ENCODE assay signal across 16 cellular contexts in the genomic region with DNA sequence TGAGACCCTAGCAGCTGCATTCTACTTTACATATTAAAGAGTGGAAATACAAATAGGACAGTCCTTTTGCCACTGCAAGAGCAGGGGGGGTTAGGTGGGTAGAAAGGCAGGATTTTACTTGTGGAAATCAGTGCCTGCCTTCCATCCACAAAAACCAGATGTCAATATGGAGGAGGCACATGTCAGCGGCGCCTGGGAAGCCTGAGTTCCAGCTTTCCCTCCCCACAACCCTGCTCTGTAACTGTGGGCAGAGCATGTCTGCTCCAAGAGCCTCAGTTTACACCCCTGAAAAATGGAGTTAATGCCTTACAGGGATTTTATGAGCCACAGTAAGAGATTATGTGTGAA. TPM values are rescaled to one million over a fixed set of nuclear protein-coding genes. Genes with fewer than 3 reads are reported as not detected.
DNase-seq lines count a peak whose midpoint lies in the region; ATAC-seq and TF ChIP-seq lines count a peak whose summit lies in the region.
"Had no signal": no experiment of that assay in that cellular context is flagged by ENCODE, and none has a peak within 500 bp of the region (broad histone marks: within the 10 kb centered on the region; RNA-seq: fewer than 3 reads in every experiment).

No MANE protein-coding gene starts in this region.

- intact Hi-C loops in PC-3 (cut with micrococcal nuclease) = no loop called here
- intact Hi-C loops in A673 (cut with micrococcal nuclease; ENCODE audit: unreplicated experiment) = no loop called here

- H3K9ac ChIP-seq in PC-3 (ENCODE audit: low read length) = peak overlapping the region; percentile 5; the same call in 1 of the 2 replicates

- DNase-seq in BE2C (peak; percentile 30), PC-3 (no peak), A673 (ENCODE audit: low spot score) (no peak), T-helper 2 cell (no peak)
- no peak for DNase-seq in activated CD4-positive, alpha-beta T cell treated with anti-CD3 and anti-CD28 coated beads, Interleukin-2, amount 50 U/mL, for 48 hours
- DNase-seq: activated CD4-positive, alpha-beta T cell treated with anti-CD3 and anti-CD28 coated beads for 4 hours; activated naive CD4-positive, alpha-beta T cell; CD8-positive, alpha-beta memory T cell; midbrain; MV-4-11; NCI-H2029 treated with DMSO at 0.1 percent for 48 hours had no signal

- 62 to 68% methylated on average over 2 of the region's 2 CpGs for WGBS in ectodermal cell, 2 experiments
- 100% methylated on average over 1 of the region's 2 CpGs; no CpG with 5 or more reads in 1 of the 2 experiments for WGBS in mesodermal cell (ENCODE audit: insufficient coverage in 2 of 2), 2 experiments

- no peaks in the 10 kb centered on the region for H4K20me1 ChIP-seq in PC-3 (ENCODE audit: low read length)

- BruUV-seq in PC-3 (replicated peaks; lab: Mats Ljungman, UMichigan) = no TSS peak
- no TSS peak for BruUV-seq in A673 (replicated peaks; lab: Mats Ljungman, UMichigan)

- H3K4me1 ChIP-seq in BE2C = peaks cover 7% of the 10 kb centered on the region
- peaks cover 47% of the 10 kb centered on the region for H3K4me1 ChIP-seq in PC-3 (ENCODE audit: insufficient read depth, low read length)
- peaks cover 23% of the 10 kb centered on the region for H3K4me1 ChIP-seq in ectodermal cell (ENCODE audit: control insufficient read depth, insufficient read depth, low read length)
- H3K4me1 ChIP-seq in mesodermal cell (ENCODE audit: control insufficient read depth, insufficient read depth, low read length, poor library complexity, severe bottlenecking) = peaks cover 58% of the 10 kb centered on the region
- peaks cover 6% of the 10 kb centered on the region for H3K4me1 ChIP-seq in A673 (ENCODE audit: insufficient read depth, low read length, poor library complexity, severe bottlenecking)

- H3K9me3 ChIP-seq in BE2C = no peaks in the 10 kb centered on the region
- no peaks in the 10 kb centered on the region for H3K9me3 ChIP-seq in PC-3 (ENCODE audit: low read length)
- H3K9me3 ChIP-seq in ectodermal cell (ENCODE audit: control insufficient read depth, low read length) = no peaks in the 10 kb centered on the region
- no peaks in the 10 kb centered on the region for H3K9me3 ChIP-seq in mesodermal cell (ENCODE audit: control insufficient read depth, low read length)
- H3K9me3 ChIP-seq in A673 (ENCODE audit: low read depth, low read length, poor library complexity, severe bottlenecking) = no peaks in the 10 kb centered on the region
- H3K9me3 ChIP-seq: heart left ventricle had no signal

- H3K4me3 ChIP-seq in BE2C (ENCODE audit: low read depth, low read length) = peak overlapping the region; percentile 7
- H3K4me3 ChIP-seq in PC-3 (ENCODE audit: low read length) = no peak overlapping the region
- H3K4me3 ChIP-seq in ectodermal cell (ENCODE audit: insufficient read depth, low read depth, low read length) = no peak overlapping the region
- H3K4me3 ChIP-seq in mesodermal cell (ENCODE audit: extremely low read depth, insufficient read depth, low read length, poor library complexity, severe bottlenecking) = no peak overlapping the region
- H3K4me3 ChIP-seq in A673 (ENCODE audit: low read depth, low read length, poor library complexity, severe bottlenecking) = no peak overlapping the region
- H3K4me3 ChIP-seq: heart left ventricle had no signal

- POLR2A ChIA-PET in PC-3 (lab: Charles Lee; ENCODE audit: unreplicated experiment) (no interaction called here), A673 (lab: Charles Lee; ENCODE audit: low non-redundant PET) (no interaction called here)

- H3F3A ChIP-seq in PC-3 (ENCODE audit: low read length, unreplicated experiment) = peaks cover 3% of the 10 kb centered on the region

- ATAC-seq in PC-3 (no peak), GM21360 (IDR thresholded peaks at IDR 0.05; ENCODE audit: unreplicated experiment) (no peak)

- no peaks in the 10 kb centered on the region for H3K27me3 ChIP-seq in BE2C
- no peaks in the 10 kb centered on the region for H3K27me3 ChIP-seq in PC-3 (ENCODE audit: low read length)
- H3K27me3 ChIP-seq in ectodermal cell (ENCODE audit: control insufficient read depth, insufficient read depth, low read length, poor library complexity, severe bottlenecking) = no peaks in the 10 kb centered on the region
- no peaks in the 10 kb centered on the region for H3K27me3 ChIP-seq in A673 (replicated peaks; ENCODE audit: insufficient read depth, low read depth, low read length, poor library complexity)
- H3K27me3 ChIP-seq: heart left ventricle had no signal

- TF ChIP-seq CTCF in BE2C (IDR thresholded peaks at IDR 0.05; ENCODE audit: low read depth, low read length) = no peak
- TF ChIP-seq CTCF in PC-3 (conservative IDR thresholded peaks at IDR 0.05; ENCODE audit: low read depth, low read length) = no peak
- no peak for TF ChIP-seq CTCF in A673 (conservative IDR thresholded peaks at IDR 0.05; ENCODE audit: low read depth, low read length)

- 0 out of 2 replicates have a peak overlapping the region, but pooled peaks have one; percentile 15 for H2AFZ ChIP-seq in PC-3 (ENCODE audit: low read length)

- H3K27ac ChIP-seq in PC-3 (ENCODE audit: low read length) (peak overlapping the region; percentile 66), ectodermal cell (ENCODE audit: insufficient read depth, low read depth, low read length, poor library complexity, severe bottlenecking) (peak overlapping the region; percentile 50), mesodermal cell (ENCODE audit: low read depth, low read length, severe bottlenecking) (peak overlapping the region; percentile 81), A673 (ENCODE audit: low read depth, low read length, poor library complexity, severe bottlenecking) (no peak overlapping the region)
- H3K27ac ChIP-seq: heart left ventricle had no signal

- CTCF ChIA-PET in PC-3 (lab: Charles Lee) = no interaction called here
- CTCF ChIA-PET in A673 (lab: Charles Lee) = no interaction called here

- peaks cover 13% of the 10 kb centered on the region; the same call in 1 of the 2 replicates for H3K79me2 ChIP-seq in PC-3 (ENCODE audit: low read length)

- H3K9me2 ChIP-seq in PC-3 (replicated peaks; ENCODE audit: low read length) = no peaks in the 10 kb centered on the region

- H3K36me3 ChIP-seq in BE2C (no peaks in the 10 kb centered on the region), PC-3 (ENCODE audit: low read depth, low read length) (peaks cover 8% of the 10 kb centered on the region; the same call in 1 of the 2 replicates), ectodermal cell (ENCODE audit: control insufficient read depth, insufficient read depth, low read length) (no peaks in the 10 kb centered on the region), mesodermal cell (ENCODE audit: control insufficient read depth, insufficient read depth, low read length) (peaks cover 7% of the 10 kb centered on the region), A673 (ENCODE audit: insufficient read depth, low read length, poor library complexity, severe bottlenecking) (no peaks in the 10 kb centered on the region)

- peak overlapping the region; percentile 46 for H3K4me2 ChIP-seq in PC-3 (ENCODE audit: low read length)

RNA-seq across cellular contexts. Expression of gene STEAP3, which starts 32.9 kb away (rescaled TPM):
- 8.5 TPM for polyA plus RNA-seq in BE2C (2012; ENCODE audit: insufficient read depth, insufficient read length, low read depth)
- total RNA-seq in PC-3 (2014; rRNA removed) (24.6 and 27.3 TPM in 2 replicates), A673 (2021) (19.3 and 20.3 TPM in 2 replicates)
- polyA plus RNA-seq in ectodermal cell (2013, experiment 1 of 4) = 3.6 TPM
- polyA plus RNA-seq in ectodermal cell (2013, experiment 2 of 4) = 3.1 TPM
- 2.8 TPM for polyA plus RNA-seq in ectodermal cell (2013, experiment 3 of 4)
- polyA plus RNA-seq in ectodermal cell (2013, experiment 4 of 4) = 2.2 TPM
- polyA plus RNA-seq in mesodermal cell (2013, experiment 1 of 2) = 10.5 TPM
- polyA plus RNA-seq in mesodermal cell (2013, experiment 2 of 2) = 7.8 TPM
- total RNA-seq: occipital lobe had no signal
